ENCODE assay signal across 1 cellular context in genomic region chr15:66650433-66650832, GRCh38.
TF ChIP-seq lines count a peak whose summit lies in the region.

No MANE protein-coding gene starts in this region.

TF ChIP-seq in IMR-90, 13 proteins besides CTCF, POLR2A, EP300 and RAD21 (continued from another document):
- TF ChIP-seq USF2 (IDR thresholded peaks at IDR 0.05; ENCODE audit: low read depth, low read length), result no peak
- TF ChIP-seq MXI1 (IDR thresholded peaks at IDR 0.05; ENCODE audit: borderline replicate concordance, low read depth, low read length), result no peak
- no peak for TF ChIP-seq CHD1 (IDR thresholded peaks at IDR 0.05; ENCODE audit: low read depth, low read length)
- TF ChIP-seq ELK1 (IDR thresholded peaks at IDR 0.05; ENCODE audit: borderline replicate concordance, low read depth, low read length), result no peak
- no peak for TF ChIP-seq NFE2L2 (IDR thresholded peaks at IDR 0.05; ENCODE audit: low read depth, low read length)
